In the genomic region with DNA sequence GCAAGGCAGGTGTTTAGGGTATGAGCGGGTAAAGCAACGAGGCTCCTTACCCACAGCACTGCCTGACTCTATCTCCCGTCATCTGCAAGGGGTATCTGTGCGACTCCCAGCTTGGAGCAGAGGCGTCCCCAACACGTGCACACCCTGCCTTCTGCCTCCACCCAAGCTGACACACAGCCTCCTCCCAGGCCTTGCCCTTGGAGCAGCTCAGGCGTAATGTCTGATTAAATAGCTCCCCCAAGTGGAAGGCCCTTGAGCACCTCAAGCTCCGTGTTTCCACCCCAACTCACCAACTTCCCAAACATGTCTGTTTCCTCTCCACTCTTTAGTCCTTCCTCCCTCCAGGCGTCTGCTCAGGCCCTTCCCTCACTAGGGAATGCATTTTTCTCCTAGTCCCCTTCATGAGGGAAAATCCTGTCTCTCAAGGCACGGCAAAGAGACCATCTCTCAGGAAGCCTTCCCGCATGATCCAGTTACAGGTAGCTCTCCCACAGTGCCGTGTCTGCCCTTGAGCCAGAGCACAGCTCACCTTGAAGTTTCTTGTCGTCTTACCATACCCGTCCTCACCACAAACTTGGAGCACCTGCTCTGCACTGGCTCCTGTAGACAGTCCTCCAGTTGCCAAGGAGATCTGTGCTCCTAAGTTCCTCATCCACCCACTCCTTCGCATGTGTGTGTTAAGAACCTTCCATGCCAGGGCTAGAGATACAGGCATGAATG, we compare ENCODE assay signal across 8 cellular contexts. TPM values are rescaled to one million over a fixed set of nuclear protein-coding genes. Genes with fewer than 3 reads are reported as not detected.
DNase-seq lines count a peak whose midpoint lies in the region; ATAC-seq and TF ChIP-seq lines count a peak whose summit lies in the region.

No MANE protein-coding gene starts in this region.

- DNase-seq in C1 segment of cervical spinal cord (lab: John Stamatoyannopoulos, UW) = peak in 8 of 14 donors; percentile 35 to 66 (median 54)
- DNase-seq in GM20000 (ENCODE audit: low spot score) = peak; percentile 36
- peak; percentile 6 for DNase-seq in NOMO-1 treated with DMSO at 0.1 percent for 48 hours (lab: John Stamatoyannopoulos, UW; ENCODE audit: unreplicated experiment)
- peak; percentile 52 for DNase-seq in cerebellar cortex (ENCODE audit: low spot score)
- no peak for DNase-seq in left lobe of liver (ENCODE audit: low spot score)
- peak in 1 of 2 donors; percentile 63 for DNase-seq in tibial nerve (ENCODE audit: low spot score in 2 of 2)

- no peak for TF ChIP-seq POLR2A in tibial nerve (IDR thresholded peaks at IDR 0.05)

- H3K9me3 ChIP-seq in tibial nerve = no peaks in the 10 kb centered on the region

- TF ChIP-seq CTCF in GM20000 (IDR thresholded peaks at IDR 0.05; ENCODE audit: extremely low read depth, missing control alignments) = peak; percentile 32
- TF ChIP-seq CTCF in tibial nerve (IDR thresholded peaks at IDR 0.05) = peak; percentile 43 to 88 (median 54)

- ATAC-seq in left lobe of liver (peak; percentile 87), GM19351 (IDR thresholded peaks at IDR 0.05; ENCODE audit: unreplicated experiment) (no peak), HG03457 (IDR thresholded peaks at IDR 0.05; ENCODE audit: unreplicated experiment) (no peak)

- no peak overlapping the region for H3K4me3 ChIP-seq in tibial nerve

- H3K27ac ChIP-seq in tibial nerve = peak overlapping the region; percentile 34 to 80 (median 68)

- peaks cover 0 to 41% (median 8%) of the 10 kb centered on the region in 3 donors for H3K36me3 ChIP-seq in tibial nerve

- no peaks in the 10 kb centered on the region for H3K27me3 ChIP-seq in tibial nerve

- peak in 1 of 2 donors; percentile 61 for TF ChIP-seq EP300 in tibial nerve (IDR thresholded peaks at IDR 0.05)

- WGBS in tibial nerve, 2 donors = 51 to 56% methylated on average over 15 of the region's 15 CpGs

- H3K4me1 ChIP-seq in tibial nerve = peaks cover 0 to 21% (median 3%) of the 10 kb centered on the region in 4 donors

RNA-seq across cellular contexts. Expression of gene CYB5R2, which starts 15.8 kb away (rescaled TPM):
- total RNA-seq in left lobe of liver (2.8 TPM), tibial nerve (100 to 1,000 TPM in 1 of 4 donors, 10 to 100 TPM in 3; 50.8 to 104 (median 58.2) TPM)

RNA-seq across cellular contexts. Expression of gene OVCH2, which starts 48.8 kb away (rescaled TPM):
- total RNA-seq in left lobe of liver (not detected), tibial nerve (not detected)

Comparison
In these comparisons a context has a peak if more than half of its experiments do, and no peak if none do; other contexts are left out.
1. RNA of gene CYB5R2, which starts 15.8 kb away (total RNA-seq): 50.8 to 104 TPM in tibial nerve; 2.8 TPM in left lobe of liver (single experiment); every median in the first group is over 10 times any median in the second.